Comparison of ENCODE assay signal across 1 cellular context in genomic region chr12:14845350-14845750, GRCh38.
TF ChIP-seq lines count a peak whose summit lies in the region.

No MANE protein-coding gene starts in this region.

TF ChIP-seq in WTC11, 78 proteins besides CTCF, POLR2A, EP300 and RAD21:
- no peak for TF ChIP-seq MAX (CRISPR knock-in tag; IDR thresholded peaks at IDR 0.05)
- TF ChIP-seq OVOL2 (CRISPR knock-in tag; IDR thresholded peaks at IDR 0.05; ENCODE audit: borderline replicate concordance) = no peak
- TF ChIP-seq EMX1 (CRISPR knock-in tag; IDR thresholded peaks at IDR 0.05) = no peak
- no peak for TF ChIP-seq USF1 (CRISPR knock-in tag; IDR thresholded peaks at IDR 0.05)
- TF ChIP-seq IRF1 (CRISPR knock-in tag; IDR thresholded peaks at IDR 0.05) = no peak
- TF ChIP-seq CREM (CRISPR knock-in tag; IDR thresholded peaks at IDR 0.05) = no peak
- no peak for TF ChIP-seq NR3C1 (CRISPR knock-in tag; conservative IDR thresholded peaks at IDR 0.05; ENCODE audit: low read depth)
